ENCODE assay signal across 8 cellular contexts in the genomic region with DNA sequence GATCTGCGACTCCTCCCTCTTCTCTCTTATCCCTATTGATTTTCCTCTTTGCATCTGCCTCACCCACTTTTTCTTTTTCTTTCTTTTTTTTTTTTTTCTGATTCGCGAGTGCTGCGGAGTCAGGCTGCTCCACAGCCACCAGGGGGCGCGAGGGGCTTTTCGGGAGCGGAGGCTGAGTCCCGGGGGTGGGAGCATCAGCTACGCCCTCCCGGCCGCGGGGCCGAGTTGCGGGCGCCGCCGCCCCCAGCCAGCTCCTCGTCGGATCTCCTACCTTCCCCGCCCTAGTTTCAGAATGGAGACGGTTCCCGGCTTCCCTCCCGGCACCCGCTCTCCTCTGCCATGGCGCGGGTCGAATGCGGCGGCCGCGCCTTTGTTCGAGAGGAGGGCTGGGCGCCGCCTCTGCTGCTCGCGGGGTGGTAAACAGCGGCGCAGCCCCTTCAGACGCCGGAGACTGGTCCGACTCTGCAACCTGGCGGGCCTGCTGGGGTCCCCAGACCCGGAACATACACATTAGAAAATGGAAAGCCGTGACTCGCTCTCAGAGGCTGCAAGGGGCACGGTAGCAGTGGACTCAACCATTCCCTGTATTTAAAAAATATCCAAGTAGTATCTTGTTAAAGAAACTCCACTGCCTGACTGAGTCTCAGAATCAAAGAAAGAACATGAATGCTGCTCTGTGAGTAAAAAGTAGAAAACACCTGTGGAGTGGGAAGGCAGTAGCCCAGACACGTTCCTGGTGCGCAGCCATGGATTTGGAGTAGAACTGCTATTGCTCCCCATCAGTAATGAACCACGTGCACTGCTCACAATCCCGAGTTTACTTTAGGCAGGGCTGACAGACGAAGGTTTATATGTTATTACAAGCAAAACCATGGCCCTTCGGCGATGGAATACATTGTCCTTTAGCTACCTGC. TPM values are rescaled to one million over a fixed set of nuclear protein-coding genes. Genes with fewer than 3 reads are reported as not detected.
DNase-seq lines count a peak whose midpoint lies in the region; ATAC-seq and TF ChIP-seq lines count a peak whose summit lies in the region.

No MANE protein-coding gene starts in this region.

- peak; percentile 93 for TF ChIP-seq CTCF in osteocyte (IDR thresholded peaks at IDR 0.05)
- TF ChIP-seq CTCF in thoracic aorta (IDR thresholded peaks at IDR 0.05) = peak; percentile 94

- H3K9ac ChIP-seq in SK-N-MC (ENCODE audit: insufficient read length) = peak overlapping the region; percentile 72

- peak; percentile 70 for ATAC-seq in thoracic aorta (ENCODE audit: insufficient number of reproducible peaks, low FRiP score, low read depth)

- peaks cover 16% of the 10 kb centered on the region for H3K4me1 Mint-ChIP-seq in activated naive CD8-positive, alpha-beta T cell (ENCODE audit: low read depth)
- H3K4me1 Mint-ChIP-seq in osteocyte (ENCODE audit: unreplicated experiment) = peaks cover 54% of the 10 kb centered on the region

- intact Hi-C loops in head of caudate nucleus (cut with DNase I) = loop anchor here (5.0 kb wide), 1 partner anchor 123 kb away; no protein-coding TSS in a partner anchor

- DNase-seq in G401 (ENCODE audit: low spot score) = peak; percentile 71
- DNase-seq in HCEC 1CT = peak; percentile 75
- DNase-seq in MG63 = peak; percentile 91
- DNase-seq in SK-N-MC (ENCODE audit: low read depth, low spot score) = peak; percentile 47
- DNase-seq in head of caudate nucleus = peak; percentile 59 to 95 (median 91)
- DNase-seq in osteocyte (ENCODE audit: extremely low spot score, unreplicated experiment) = peak; percentile 97
- DNase-seq in thoracic aorta (ENCODE audit: low spot score) = peak; percentile 58

- H3K36me3 Mint-ChIP-seq in activated naive CD8-positive, alpha-beta T cell = no peaks in the 10 kb centered on the region
- H3K36me3 Mint-ChIP-seq in osteocyte (ENCODE audit: unreplicated experiment) = no peaks in the 10 kb centered on the region

- peak overlapping the region; percentile 87 for H3K4me3 Mint-ChIP-seq in activated naive CD8-positive, alpha-beta T cell
- H3K4me3 Mint-ChIP-seq in osteocyte (ENCODE audit: unreplicated experiment) = peak overlapping the region; percentile 99

- H3K27me3 ChIP-seq in MG63 (no peaks in the 10 kb centered on the region), thoracic aorta (replicated peaks; ENCODE audit: insufficient read depth) (no peaks in the 10 kb centered on the region)

- H3K27ac Mint-ChIP-seq in activated naive CD8-positive, alpha-beta T cell = no peak overlapping the region
- H3K27ac Mint-ChIP-seq in osteocyte (ENCODE audit: unreplicated experiment) = peak overlapping the region; percentile 97

- H3K36me3 ChIP-seq in MG63 = no peaks in the 10 kb centered on the region
- no peaks in the 10 kb centered on the region for H3K36me3 ChIP-seq in SK-N-MC (ENCODE audit: insufficient read depth, low read length)
- H3K36me3 ChIP-seq in thoracic aorta = no peaks in the 10 kb centered on the region

- peaks cover 45% of the 10 kb centered on the region for H3K27me3 Mint-ChIP-seq in activated naive CD8-positive, alpha-beta T cell
- H3K27me3 Mint-ChIP-seq in osteocyte (ENCODE audit: unreplicated experiment) = no peaks in the 10 kb centered on the region

- peak overlapping the region; percentile 70 for H3K27ac ChIP-seq in SK-N-MC
- peak overlapping the region; percentile 98 to 99 for H3K27ac ChIP-seq in thoracic aorta

- H3K9me3 ChIP-seq in MG63 (no peaks in the 10 kb centered on the region), SK-N-MC (ENCODE audit: low read depth, low read length) (no peaks in the 10 kb centered on the region), thoracic aorta (no peaks in the 10 kb centered on the region)

- H3K9me3 Mint-ChIP-seq in activated naive CD8-positive, alpha-beta T cell (ENCODE audit: low read depth) = no peaks in the 10 kb centered on the region
- no peaks in the 10 kb centered on the region for H3K9me3 Mint-ChIP-seq in osteocyte (ENCODE audit: unreplicated experiment)

- H3K4me1 ChIP-seq in thoracic aorta (ENCODE audit: control insufficient read depth in 1 of 2, low read depth in 2 of 2) = peaks cover 21 to 52% of the 10 kb centered on the region in 2 donors

- in situ Hi-C loops in G401 (cut with HindIII; ENCODE audit: low sequenced_read_pairs) = no loop called here

- H3K4me3 ChIP-seq in MG63 (peak overlapping the region; percentile 64), SK-N-MC (peak overlapping the region; percentile 79), thoracic aorta (peak overlapping the region; percentile 88)

RNA-seq across cellular contexts. Expression of gene DPYSL3, which starts 55.7 kb away (rescaled TPM):
- total RNA-seq in G401 (2014; rRNA removed; shearing (Covaris generic)) = 0.58 TPM in 1 of 2 replicates, not detected in the other
- total RNA-seq in MG63 (2014; rRNA removed; shearing (Covaris generic); ENCODE audit: low replicate concordance) = 84.1 and 90.7 TPM in 2 replicates
- 84.1 and 88.0 TPM in 2 replicates for total RNA-seq in osteocyte
- total RNA-seq in thoracic aorta = 100 to 1,000 TPM; 161 to 255 TPM

Comparison
In these comparisons a context has a peak if more than half of its experiments do, and no peak if none do; other contexts are left out.
1. Peak in every context shown above with its lines: DNase-seq, ATAC-seq, H3K4me3 ChIP-seq and H3K27ac ChIP-seq.
2. DNase-seq: peak in every context shown above with its lines; median percentile 97 in osteocyte; 91 in MG63; 91 in head of caudate nucleus; 75 in HCEC 1CT; 71 in G401; 58 in thoracic aorta; 47 in SK-N-MC.
3. RNA of gene DPYSL3, which starts 55.7 kb away (total RNA-seq): 161 to 255 TPM in thoracic aorta, 84.1 to 90.7 TPM in MG63 and 84.1 to 88.0 TPM in osteocyte; 0.58 TPM in G401; every median in the first group is over 10 times any median in the second.